Comparison of ENCODE assay signal across 21 cellular contexts in the genomic region with DNA sequence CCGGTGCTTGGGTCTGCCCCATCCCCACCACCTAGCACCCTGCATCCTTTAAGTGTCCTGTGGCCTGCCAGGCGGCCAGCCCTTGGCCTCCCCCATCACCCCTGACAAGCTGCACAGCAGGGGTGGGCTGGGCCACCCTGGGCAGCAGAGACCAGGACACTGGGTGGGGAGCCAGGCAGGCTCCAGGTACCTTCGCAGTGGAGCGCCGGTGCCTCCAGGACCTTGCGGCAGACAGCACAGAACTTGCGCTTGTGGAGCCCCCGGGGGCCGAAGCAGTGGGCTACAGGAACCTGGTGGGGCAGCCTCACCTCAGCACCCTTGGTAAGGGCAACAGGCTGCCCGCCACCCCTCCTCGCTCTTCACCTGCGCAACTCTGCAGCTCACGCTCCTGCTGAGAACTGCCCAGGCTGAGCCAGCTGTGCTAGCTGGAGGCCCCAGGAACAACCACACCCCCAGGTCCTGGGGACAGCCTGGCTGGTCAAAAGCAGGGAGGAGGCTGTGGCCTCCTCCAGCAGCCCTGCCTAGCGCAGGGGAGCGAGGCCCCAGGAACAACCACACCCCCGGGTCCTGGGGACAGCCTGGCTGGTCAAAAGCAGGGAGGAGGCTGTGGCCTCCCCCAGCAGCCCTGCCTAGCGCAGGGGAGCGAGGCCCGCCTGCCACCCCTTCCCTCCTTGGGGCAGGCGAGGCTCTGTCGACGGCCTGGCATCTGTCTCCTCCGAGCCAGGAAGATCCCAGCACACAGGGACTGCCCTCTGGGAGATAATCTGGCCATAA. TPM values are rescaled to one million over a fixed set of nuclear protein-coding genes. Genes with fewer than 3 reads are reported as not detected.
"Had no signal": no experiment of that assay in that cellular context is flagged by ENCODE, and none has a peak within 500 bp of the region (broad histone marks: within the 10 kb centered on the region; RNA-seq: fewer than 3 reads in every experiment).

No MANE protein-coding gene starts in this region.

- FAIRE-seq: pancreas had no signal

- H3K4me2 ChIP-seq: smooth muscle cell had no signal

- H3K9me3 Mint-ChIP-seq: activated naive CD4-positive, alpha-beta T cell treated with anti-CD3 and anti-CD28 coated beads for 36 hours; activated T-cell treated with anti-CD3 and anti-CD28 coated beads, Interleukin-2, amount 50 U/mL, for 4 hours; brain; memory B cell; naive B cell had no signal

- H3K36me3 ChIP-seq: gastrocnemius medialis had no signal

- H3K4me3 ChIP-seq: gastrocnemius medialis, mucosa of descending colon, pancreas, smooth muscle cell, vagina had no signal

- ATAC-seq: activated CD4-positive, CD25-positive, alpha-beta regulatory T cell treated with anti-CD3 and anti-CD28 coated beads, Interleukin-2, amount 50 U/mL, for 24 hours; activated T-cell treated with anti-CD3 and anti-CD28 coated beads, Interleukin-2, amount 50 U/mL, for 4 hours; esophagus mucosa; gastrocnemius medialis; heart left ventricle; mucosa of descending colon; sciatic nerve had no signal

- H3K9me3 ChIP-seq: gastrocnemius medialis, heart left ventricle, mucosa of descending colon, neutrophil, pancreas, stomach, vagina had no signal

- H3K27me3 ChIP-seq: gastrocnemius medialis, pancreas, vagina had no signal

- H3K27me3 Mint-ChIP-seq: brain, memory B cell, naive B cell had no signal

- H3K36me3 Mint-ChIP-seq: brain, memory B cell, naive B cell had no signal

- H3K27ac ChIP-seq: gastrocnemius medialis, heart left ventricle, neutrophil, pancreas, stomach, vagina had no signal

- DNase-seq: activated CD4-positive, alpha-beta T cell treated with anti-CD3 and anti-CD28 coated beads, Interleukin-2, amount 50 U/mL, for 1 hour; activated CD8-positive, alpha-beta memory T cell treated with anti-CD3 and anti-CD28 coated beads, Interleukin-2, amount 50 U/mL, for 4 hours; activated naive CD4-positive, alpha-beta T cell treated with anti-CD3 and anti-CD28 coated beads for 36 hours; activated T-cell treated with anti-CD3 and anti-CD28 coated beads, Interleukin-2, amount 50 U/mL, for 4 hours; effector CD8-positive, alpha-beta T cell; gastrocnemius medialis; mucosa of descending colon; naive B cell; stimulated activated CD4-positive, alpha-beta T cell treated with anti-CD3 and anti-CD28 coated beads, Interleukin-4, amount 100 ng/mL, for 1 hour; stomach; trophoblast cell had no signal

- H3K27ac Mint-ChIP-seq: activated naive CD4-positive, alpha-beta T cell treated with anti-CD3 and anti-CD28 coated beads for 36 hours; brain; memory B cell had no signal

- H3K4me3 Mint-ChIP-seq: activated naive CD4-positive, alpha-beta T cell treated with anti-CD3 and anti-CD28 coated beads for 36 hours; activated T-cell treated with anti-CD3 and anti-CD28 coated beads, Interleukin-2, amount 50 U/mL, for 4 hours had no signal

RNA-seq across cellular contexts. Expression of a gene that starts 24.4 kb away (rescaled TPM):
- total RNA-seq: activated naive CD4-positive, alpha-beta T cell treated with anti-CD3 and anti-CD28 coated beads for 36 hours; esophagus mucosa had no signal
